1 cellular context compared by ENCODE assay signal in genomic region chr20:51497542-51498467, GRCh38.
TF ChIP-seq lines count a peak whose summit lies in the region.

No MANE protein-coding gene starts in this region.

TF ChIP-seq in IMR-90, 13 proteins besides CTCF, POLR2A, EP300 and RAD21 (continued from another document):
- TF ChIP-seq ELK1 (IDR thresholded peaks at IDR 0.05; ENCODE audit: borderline replicate concordance, low read depth, low read length) = no peak
- TF ChIP-seq CEBPB (IDR thresholded peaks at IDR 0.05; ENCODE audit: low read depth, low read length) = no peak
